Comparison of ENCODE assay signal across 26 cellular contexts in the genomic region with DNA sequence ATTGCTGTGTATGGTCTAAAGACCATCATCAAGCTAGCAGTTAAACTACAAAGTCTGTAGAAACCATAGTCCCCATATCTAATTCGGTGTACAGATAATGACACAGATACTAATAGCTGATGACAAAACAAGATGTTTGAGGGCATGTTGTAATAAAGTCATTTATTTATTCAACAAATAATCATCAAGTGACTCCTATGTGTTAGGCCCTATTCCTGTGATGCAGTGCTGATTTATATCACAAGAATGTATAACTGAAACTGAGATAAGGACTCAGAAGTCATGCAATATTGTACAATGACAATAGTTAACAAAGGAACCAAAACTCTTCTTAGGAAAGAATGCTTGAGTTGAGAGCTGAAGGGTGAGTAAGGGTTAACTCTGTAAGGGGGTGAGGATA.
"Had no signal": no experiment of that assay in that cellular context is flagged by ENCODE, and none has a peak within 500 bp of the region (broad histone marks: within the 10 kb centered on the region; RNA-seq: fewer than 3 reads in every experiment).

No MANE protein-coding gene starts in this region.

- H3K9me3 ChIP-seq: esophagus muscularis mucosa, lower lobe of right lung, prostate gland, testis, tibial artery had no signal

- H3K27me3 ChIP-seq: esophagus muscularis mucosa, heart right ventricle, spleen, testis, tibial artery had no signal

- ATAC-seq: heart right ventricle; left ventricle myocardium superior; lower lobe of right lung; naive thymus-derived CD4-positive, alpha-beta T cell; right cardiac atrium; stimulated activated memory B cell treated with anti-CD40 and anti-IgM and Interleukin-4, amounts not matched to agents 10 μg/mL and 1 μg/mL and 100 μg/mL, for 72 hours; stimulated activated naive CD8-positive, alpha-beta T cell treated with anti-CD3 and anti-CD28 coated beads, Interleukin-15, Interleukin-2, amounts not matched to agents 100 U/mL and 50 U/mL, for 24 hours had no signal

- DNase-seq: dermis blood vessel endothelial cell; effector memory CD4-positive, alpha-beta T cell; foreskin melanocyte; glutamatergic neuron; heart right ventricle; hypothalamus; immature natural killer cell; islet precursor cell; kidney glomerular epithelial cell; left ventricle myocardium superior; lower lobe of right lung; naive thymus-derived CD4-positive, alpha-beta T cell; nephron progenitor cell; nucleus accumbens; right cardiac atrium; spleen; stimulated activated CD4-positive, alpha-beta T cell treated with anti-CD3 and anti-CD28 coated beads, Interleukin-4, amount 100 ng/mL, for 4 hours; stimulated activated naive CD8-positive, alpha-beta T cell treated with anti-CD3 and anti-CD28 coated beads, Interleukin-15, Interleukin-2, amounts not matched to agents 100 U/mL and 50 U/mL, for 24 hours; substantia nigra; testis; tibial artery had no signal

- H3K36me3 ChIP-seq: esophagus muscularis mucosa, heart right ventricle, lower lobe of right lung, prostate gland, spleen, tibial artery had no signal

- H3K4me3 ChIP-seq: coronary artery, esophagus muscularis mucosa, heart right ventricle, lower lobe of right lung, prostate gland, skin epidermis, spleen, testis, tibial artery had no signal

- H3K4me1 ChIP-seq: esophagus muscularis mucosa, heart right ventricle, lower lobe of right lung, prostate gland, spleen, testis, tibial artery had no signal

- H3K27ac ChIP-seq: coronary artery, esophagus muscularis mucosa, heart right ventricle, lower lobe of right lung, prostate gland, skin epidermis, spleen, testis, tibial artery had no signal
